ENCODE assay signal across 8 cellular contexts in genomic region chr2:73907840-73908452, GRCh38. TPM values are rescaled to one million over a fixed set of nuclear protein-coding genes. Genes with fewer than 3 reads are reported as not detected.
DNase-seq lines count a peak whose midpoint lies in the region; ATAC-seq, FAIRE-seq and TF ChIP-seq lines count a peak whose summit lies in the region.

No MANE protein-coding gene starts in this region.

- H3K4me1 ChIP-seq in heart left ventricle (peaks cover 0 to 14% (median 0%) of the 10 kb centered on the region in 12 donors), pancreas (no peaks in the 10 kb centered on the region)
- H3K4me1 ChIP-seq in effector memory CD4-positive, alpha-beta T cell (ENCODE audit: control insufficient read depth, insufficient read depth, low read length, poor library complexity, severe bottlenecking): peaks cover 3% of the 10 kb centered on the region

- H3K27ac Mint-ChIP-seq in WTC11: no peak overlapping the region

- ATAC-seq in heart left ventricle (peak in 3 of 4 donors; percentile 42 to 66 (median 54)), WTC11 (peak; percentile 100), pancreas (peak in 3 of 4 donors; percentile 49 to 74 (median 63)), GM21447 (IDR thresholded peaks at IDR 0.05; ENCODE audit: unreplicated experiment) (no peak), HG02852 (IDR thresholded peaks at IDR 0.05; ENCODE audit: unreplicated experiment) (no peak)

- CTCF ChIA-PET in WTC11 (lab: Charles Lee): interaction anchor here (0.6 to 1.6 kb wide), 49 partner anchors 9 to 427 kb away, joined by 3 to 23 read pairs (median 4); partner anchors contain the start of genes ACTG2, DGUOK and MOB1A

- TF ChIP-seq CTCF in heart left ventricle (IDR thresholded peaks at IDR 0.05) (peak in 9 of 12 donors; percentile 12 to 44 (median 24)), WTC11 (IDR thresholded peaks at IDR 0.05) (no peak), pancreas (IDR thresholded peaks at IDR 0.05) (no peak)

- no peak for FAIRE-seq in pancreas (lab: Jason Lieb, UNC)

- no peaks in the 10 kb centered on the region for H3K9me3 ChIP-seq in heart left ventricle
- H3K9me3 ChIP-seq in effector memory CD4-positive, alpha-beta T cell (ENCODE audit: control insufficient read depth, low read length): no peaks in the 10 kb centered on the region
- H3K9me3 ChIP-seq in pancreas: no peaks in the 10 kb centered on the region

- DNase-seq in heart left ventricle: no peak
- no peak for DNase-seq in cardiac septum (ENCODE audit: low spot score)
- DNase-seq in NCI-H128 (lab: John Stamatoyannopoulos, UW; ENCODE audit: unreplicated experiment): peak; percentile 26
- DNase-seq in WTC11 (ENCODE audit: low spot score): peak; percentile 58
- DNase-seq in effector memory CD4-positive, alpha-beta T cell: peak in 2 of 3 donors; percentile 18 to 20
- DNase-seq in pancreas: no peak

- POLR2A ChIA-PET in WTC11 (lab: Charles Lee): interaction anchor here (1.1 kb wide), 1 partner anchor 213 kb away, joined by 4 read pairs; no protein-coding TSS in a partner anchor

- H3K4me3 ChIP-seq in heart left ventricle: no peak overlapping the region
- no peak overlapping the region for H3K4me3 ChIP-seq in effector memory CD4-positive, alpha-beta T cell (ENCODE audit: insufficient read depth, low read depth, low read length, poor library complexity, severe bottlenecking)
- no peak overlapping the region for H3K4me3 ChIP-seq in pancreas

- no peaks in the 10 kb centered on the region for H3K36me3 ChIP-seq in heart left ventricle
- no peaks in the 10 kb centered on the region for H3K36me3 ChIP-seq in effector memory CD4-positive, alpha-beta T cell (ENCODE audit: control insufficient read depth, insufficient read depth, low read length)
- H3K36me3 ChIP-seq in pancreas: no peaks in the 10 kb centered on the region

- H3K27ac ChIP-seq in heart left ventricle: peak overlapping the region in 1 of 12 donors; percentile 66
- H3K27ac ChIP-seq in effector memory CD4-positive, alpha-beta T cell (ENCODE audit: insufficient read depth, low read length, poor library complexity, severe bottlenecking): no peak overlapping the region
- no peak overlapping the region for H3K27ac ChIP-seq in pancreas

- no peak overlapping the region for H3K4me3 Mint-ChIP-seq in WTC11

- intact Hi-C loops in heart left ventricle (cut with DNase I) (no loop called here), cardiac septum (cut with DNase I) (no loop called here), pancreas (cut with DNase I) (no loop called here)

- no peaks in the 10 kb centered on the region for H3K9me3 Mint-ChIP-seq in WTC11

- WGBS in heart left ventricle, 4 donors: 37 to 57% (median 50%) methylated on average over 5 of the region's 5 CpGs
- WGBS in pancreas, 2 donors: 38 to 40% methylated on average over 5 of the region's 5 CpGs

- no peak for TF ChIP-seq POLR2A in heart left ventricle (IDR thresholded peaks at IDR 0.05)

- H3K4me1 Mint-ChIP-seq in WTC11: peaks cover 4% of the 10 kb centered on the region

- no peaks in the 10 kb centered on the region for H3K36me3 Mint-ChIP-seq in WTC11

- no peaks in the 10 kb centered on the region for H3K27me3 Mint-ChIP-seq in WTC11 (ENCODE audit: low read depth)

- H3K27me3 ChIP-seq in heart left ventricle: no peaks in the 10 kb centered on the region
- no peaks in the 10 kb centered on the region for H3K27me3 ChIP-seq in effector memory CD4-positive, alpha-beta T cell (replicated peaks; ENCODE audit: control insufficient read depth, insufficient read depth, low read length, poor library complexity, severe bottlenecking)
- H3K27me3 ChIP-seq in pancreas: no peaks in the 10 kb centered on the region

TF ChIP-seq in WTC11, 78 proteins besides CTCF, POLR2A, EP300 and RAD21:
- TF ChIP-seq USF2 (CRISPR knock-in tag; IDR thresholded peaks at IDR 0.05) (peak; percentile 85), GTF2I (CRISPR knock-in tag; conservative IDR thresholded peaks at IDR 0.05) (no peak), HMGA2 (CRISPR knock-in tag; IDR thresholded peaks at IDR 0.05) (no peak)
- TF ChIP-seq, protein P1, sequence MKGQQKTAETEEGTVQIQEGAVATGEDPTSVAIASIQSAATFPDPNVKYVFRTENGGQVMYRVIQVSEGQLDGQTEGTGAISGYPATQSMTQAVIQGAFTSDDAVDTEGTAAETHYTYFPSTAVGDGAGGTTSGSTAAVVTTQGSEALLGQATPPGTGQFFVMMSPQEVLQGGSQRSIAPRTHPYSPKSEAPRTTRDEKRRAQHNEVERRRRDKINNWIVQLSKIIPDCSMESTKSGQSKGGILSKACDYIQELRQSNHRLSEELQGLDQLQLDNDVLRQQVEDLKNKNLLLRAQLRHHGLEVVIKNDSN (CRISPR knock-in tag; IDR thresholded peaks at IDR 0.05): peak; percentile 85

RNA-seq across cellular contexts. Expression of gene ACTG2, which starts 15.1 kb away (rescaled TPM):
- 10 to 100 TPM in 1 of 9 donors, 1 to 10 TPM in 8; 1.3 to 10.5 (median 3.1) TPM for total RNA-seq in heart left ventricle
- polyA plus RNA-seq in heart left ventricle: 1 to 10 TPM; 4.2 to 4.4 TPM
- total RNA-seq in cardiac septum: 3.9 TPM
- total RNA-seq in WTC11 (2021): 1.4 to 2.7 TPM (median 1.8 TPM) in 3 replicates
- 1 to 10 TPM in 3 of 6 donors, under 1 TPM in 3; 0.28 to 2.2 (median 0.91) TPM for total RNA-seq in pancreas
- polyA plus RNA-seq in pancreas: 10 to 100 TPM in 1 of 2 donors, 1 to 10 TPM in 1; 9.9 to 76.3 TPM

RNA-seq across cellular contexts. Expression of gene DGUOK, which starts 18.7 kb away (rescaled TPM):
- 10 to 100 TPM; 22.6 to 32.1 (median 24.3) TPM for total RNA-seq in heart left ventricle
- polyA plus RNA-seq in heart left ventricle: 10 to 100 TPM; 34.9 to 49.2 TPM
- total RNA-seq in cardiac septum: 23.7 TPM
- 105 to 106 TPM (median 106 TPM) in 3 replicates for total RNA-seq in WTC11 (2021)
- total RNA-seq in pancreas: 10 to 100 TPM; 13.1 to 19.3 (median 15.2) TPM
- polyA plus RNA-seq in pancreas: 10 to 100 TPM; 30.6 to 47.0 TPM

Comparison
In these comparisons a context has a peak if more than half of its experiments do, and no peak if none do; other contexts are left out.
1. ATAC-seq: peak in heart left ventricle (3 of 4), WTC11 (single experiment) and pancreas (3 of 4); none in GM21447 (single experiment) and HG02852 (single experiment).
2. DNase-seq: peak in NCI-H128 (single experiment), WTC11 (single experiment) and effector memory CD4-positive, alpha-beta T cell (2 of 3); none in heart left ventricle (0 of 5), cardiac septum (single experiment) and pancreas (0 of 6).
3. CTCF ChIP-seq: peak in heart left ventricle (9 of 12); none in WTC11 (single experiment) and pancreas (0 of 4).